Comparison of ENCODE assay signal across 1 cellular context in genomic region chr20:56788041-56788670, GRCh38.
TF ChIP-seq lines count a peak whose summit lies in the region.

No MANE protein-coding gene starts in this region.

TF ChIP-seq in HepG2, 621 proteins besides CTCF, POLR2A, EP300 and RAD21 (continued from another document and continues in another):
- TF ChIP-seq NFAT5 (CRISPR knock-in tag; IDR thresholded peaks at IDR 0.05) (no peak), ZFP37 (CRISPR knock-in tag; IDR thresholded peaks at IDR 0.05; ENCODE audit: borderline replicate concordance) (no peak), ZNF124 (CRISPR knock-in tag; IDR thresholded peaks at IDR 0.05) (no peak), ZMYM2 (CRISPR knock-in tag; IDR thresholded peaks at IDR 0.05) (peak; percentile 90; the same call in 1 of the 2 replicates), ZFP36L2 (CRISPR knock-in tag; IDR thresholded peaks at IDR 0.05) (no peak), RNF2 (conservative IDR thresholded peaks at IDR 0.05; ENCODE audit: low read depth) (peak; percentile 54; the same call in 1 of the 2 replicates), SIX1 (CRISPR knock-in tag; IDR thresholded peaks at IDR 0.05; ENCODE audit: borderline replicate concordance) (no peak), SMC3 (IDR thresholded peaks at IDR 0.05; ENCODE audit: low read length) (peak; percentile 46; the same call in 1 of the 2 replicates), SALL2 (CRISPR knock-in tag; IDR thresholded peaks at IDR 0.05) (peak; percentile 27; the same call in 1 of the 2 replicates), ZNF878 (CRISPR knock-in tag; IDR thresholded peaks at IDR 0.05) (peak; percentile 40; the same call in 1 of the 2 replicates), RARA (CRISPR knock-in tag; IDR thresholded peaks at IDR 0.05) (peak; percentile 53), NR0B2 (CRISPR knock-in tag; IDR thresholded peaks at IDR 0.05) (no peak), CEBPB (IDR thresholded peaks at IDR 0.05; ENCODE audit: borderline replicate concordance, low read depth, low read length) (peak; percentile 100), ETV5 (CRISPR knock-in tag; IDR thresholded peaks at IDR 0.05; ENCODE audit: borderline replicate concordance) (peak; percentile 33; the same call in 1 of the 2 replicates), SALL1 (CRISPR knock-in tag; IDR thresholded peaks at IDR 0.05) (peak; percentile 59; the same call in 1 of the 2 replicates), DZIP1 (CRISPR knock-in tag; IDR thresholded peaks at IDR 0.05) (no peak), NFRKB (IDR thresholded peaks at IDR 0.05) (no peak), ZNF446 (CRISPR knock-in tag; IDR thresholded peaks at IDR 0.05) (no peak), ZNF407 (CRISPR knock-in tag; IDR thresholded peaks at IDR 0.05; ENCODE audit: not compliant biosample characterization) (no peak), ZNF614 (CRISPR knock-in tag; IDR thresholded peaks at IDR 0.05; ENCODE audit: borderline replicate concordance) (0 out of 2 replicates have a peak, but pooled peaks have one; percentile 55), CBX5 (CRISPR knock-in tag; IDR thresholded peaks at IDR 0.05; ENCODE audit: borderline replicate concordance) (peak; percentile 85; the same call in 1 of the 2 replicates), KDM1A (CRISPR knock-in tag; IDR thresholded peaks at IDR 0.05) (peak; percentile 99), STAG1 (CRISPR knock-in tag; IDR thresholded peaks at IDR 0.05) (no peak), SMAD3 (CRISPR knock-in tag; IDR thresholded peaks at IDR 0.05) (no peak), SSRP1 (CRISPR knock-in tag; IDR thresholded peaks at IDR 0.05) (0 out of 2 replicates have a peak, but pooled peaks have one; percentile 42), MED13 (CRISPR knock-in tag; IDR thresholded peaks at IDR 0.05) (no peak), SOX13 (IDR thresholded peaks at IDR 0.05) (no peak), SOX13 (CRISPR knock-in tag; conservative IDR thresholded peaks at IDR 0.05 in 1 of 2, IDR thresholded peaks at IDR 0.05 in 1 of 2) (peak in 1 of 2 experiments; percentile 59; a peak in 1 of 4 replicates), HDAC2 (CRISPR knock-in tag; IDR thresholded peaks at IDR 0.05) (peak; percentile 54; the same call in 1 of the 2 replicates), FOXP1 (IDR thresholded peaks at IDR 0.05) (no peak), FOXP1 (CRISPR knock-in tag; IDR thresholded peaks at IDR 0.05) (peak; percentile 86), PATZ1 (CRISPR knock-in tag; IDR thresholded peaks at IDR 0.05) (peak; percentile 31; the same call in 1 of the 2 replicates), FOXK2 (IDR thresholded peaks at IDR 0.05) (0 out of 2 replicates have a peak, but pooled peaks have one; percentile 16), HMG20B (CRISPR knock-in tag; conservative IDR thresholded peaks at IDR 0.05) (0 out of 2 replicates have a peak, but pooled peaks have one; percentile 40), FOXA1 (IDR thresholded peaks at IDR 0.05) (no peak), FOXA1 (CRISPR knock-in tag; IDR thresholded peaks at IDR 0.05) (peak; percentile 89), LCORL (IDR thresholded peaks at IDR 0.05) (no peak), LCORL (CRISPR knock-in tag; IDR thresholded peaks at IDR 0.05) (no peak), ZFP90 (CRISPR knock-in tag; IDR thresholded peaks at IDR 0.05; ENCODE audit: borderline replicate concordance) (peak; percentile 62; the same call in 1 of the 2 replicates), AFF4 (CRISPR knock-in tag; IDR thresholded peaks at IDR 0.05) (no peak), FOSL2 (CRISPR knock-in tag; IDR thresholded peaks at IDR 0.05) (peak; percentile 95)
